ENCODE assay signal across 6 cellular contexts in genomic region chr11:70630068-70630467, GRCh38.
"Had no signal": no experiment of that assay in that cellular context is flagged by ENCODE, and none has a peak within 500 bp of the region (broad histone marks: within the 10 kb centered on the region; RNA-seq: fewer than 3 reads in every experiment).

No MANE protein-coding gene starts in this region.

- H3K9me3 Mint-ChIP-seq: GM23338, H9, IgD-negative memory B cell had no signal

- H3K27ac Mint-ChIP-seq: GM23338, H9, IgD-negative memory B cell had no signal

- DNase-seq: H9, HCEC 1CT, KBM-7 had no signal

- H3K4me3 ChIP-seq: GM23338 had no signal

- ATAC-seq: HepG2 had no signal

- H3K4me2 ChIP-seq: GM23338 had no signal

- H2AFZ ChIP-seq: GM23338 had no signal

- H3K4me1 Mint-ChIP-seq: IgD-negative memory B cell had no signal

- H3K36me3 Mint-ChIP-seq: IgD-negative memory B cell had no signal

- H3K4me3 Mint-ChIP-seq: GM23338, H9, IgD-negative memory B cell had no signal
